8 cellular contexts compared by ENCODE assay signal in the genomic region with DNA sequence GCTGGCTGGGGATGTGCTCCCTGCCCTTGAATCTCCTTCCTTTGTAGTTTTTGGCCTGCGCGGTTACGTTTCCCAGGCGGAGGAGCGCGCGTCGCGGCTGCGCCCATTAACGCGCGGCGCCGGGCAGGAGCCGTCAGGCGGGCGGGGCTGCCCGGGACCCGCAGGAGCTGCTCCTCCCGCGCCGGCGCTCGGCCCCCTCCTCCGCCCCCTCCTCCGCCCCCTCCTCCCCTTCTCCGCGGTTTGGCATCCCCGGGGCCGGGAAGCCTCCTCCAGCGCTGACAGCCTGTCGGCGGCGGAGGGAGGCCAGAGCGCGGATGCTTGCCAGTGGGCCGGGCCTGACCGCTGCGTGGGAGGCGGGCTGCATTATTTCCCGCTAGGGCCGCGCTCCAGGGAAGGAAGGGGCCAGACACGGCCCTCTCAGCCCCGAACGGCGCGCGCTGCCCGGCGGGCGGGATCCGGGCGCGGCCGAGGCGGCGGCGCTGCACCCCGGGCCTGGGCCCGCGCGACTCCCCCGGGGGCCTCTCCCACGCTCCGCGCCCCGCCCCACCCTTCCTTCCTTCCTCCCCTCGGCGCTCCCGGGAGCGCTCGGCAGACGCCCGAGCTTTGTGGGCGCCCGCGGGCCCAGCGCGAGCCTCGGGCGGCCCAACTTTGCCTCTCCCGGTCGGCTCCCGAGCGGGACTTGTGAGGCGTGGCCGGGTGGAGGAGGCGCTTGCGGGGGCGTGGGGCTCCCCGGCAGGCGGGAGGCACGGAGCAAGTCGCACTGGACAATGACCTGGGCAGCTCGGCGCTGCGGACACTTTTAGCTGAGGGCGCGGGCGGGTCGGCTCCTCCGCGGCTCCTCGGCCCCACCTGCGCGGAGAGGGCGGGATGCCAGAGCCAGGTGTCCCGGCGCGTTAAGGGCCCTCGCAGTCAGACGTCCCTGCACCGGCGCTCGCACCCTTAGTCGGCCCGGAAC. TPM values are rescaled to one million over a fixed set of nuclear protein-coding genes. Genes with fewer than 3 reads are reported as not detected.
DNase-seq lines count a peak whose midpoint lies in the region; ATAC-seq and TF ChIP-seq lines count a peak whose summit lies in the region.

Gene DCLK2, plus strand, starts transcription at position 405 of the 955 bp plus-strand sequence. CDS start 583 bp downstream, outside the sequence.

- peak within 1 kb of the TSS; percentile 89 for H2AFZ ChIP-seq in KMS-11 (ENCODE audit: low read depth)

- no peaks in the 10 kb centered on the region for H4K20me1 ChIP-seq in KMS-11 (ENCODE audit: insufficient read depth)

- H3K27ac ChIP-seq in KMS-11 (peak within 1 kb of the TSS; percentile 34), SJSA1 (peak within 1 kb of the TSS; percentile 54), layer of hippocampus (ENCODE audit: low read depth, low read length) (peak within 1 kb of the TSS; percentile 62)

- no peaks in the 10 kb centered on the region for H3K36me3 Mint-ChIP-seq in activated T-cell treated with anti-CD3 and anti-CD28 coated beads, Interleukin-2, amount 50 U/mL, for 4 hours (ENCODE audit: insufficient read depth)
- H3K36me3 Mint-ChIP-seq in dendritic cell treated with granulocyte-macrophage colony-stimulating factor and Interleukin-4, amounts not matched to agents 40 ng/mL and 50 ng/mL, for 4 days (ENCODE audit: low read depth) = no peaks in the 10 kb centered on the region

- H3K27me3 Mint-ChIP-seq in activated T-cell treated with anti-CD3 and anti-CD28 coated beads, Interleukin-2, amount 50 U/mL, for 4 hours (ENCODE audit: low read depth) = peaks cover 52% of the 10 kb centered on the region
- peaks cover 50% of the 10 kb centered on the region for H3K27me3 Mint-ChIP-seq in dendritic cell treated with granulocyte-macrophage colony-stimulating factor and Interleukin-4, amounts not matched to agents 40 ng/mL and 50 ng/mL, for 4 days

- peak; percentile 46 to 50 for ATAC-seq in activated T-cell treated with anti-CD3 and anti-CD28 coated beads, Interleukin-2, amount 50 U/mL, for 4 hours
- ATAC-seq in HG03565 (IDR thresholded peaks at IDR 0.05; ENCODE audit: unreplicated experiment) = no peak

- no peak for DNase-seq in activated T-cell treated with anti-CD3 and anti-CD28 coated beads, Interleukin-2, amount 50 U/mL, for 4 hours
- DNase-seq in activated T-cell treated with anti-CD3 and anti-CD28 coated beads for 4 hours = no peak
- peak; percentile 77 to 79 for DNase-seq in SJSA1 (ENCODE audit: low read depth in 1 of 2, low spot score in 2 of 2)
- DNase-seq in smooth muscle cell of the brain vasculature (ENCODE audit: low read depth, low spot score) = peak; percentile 33

- peak within 1 kb of the TSS; percentile 65 for H3K4me3 Mint-ChIP-seq in activated T-cell treated with anti-CD3 and anti-CD28 coated beads, Interleukin-2, amount 50 U/mL, for 4 hours
- peak within 1 kb of the TSS; percentile 73 for H3K4me3 Mint-ChIP-seq in dendritic cell treated with granulocyte-macrophage colony-stimulating factor and Interleukin-4, amounts not matched to agents 40 ng/mL and 50 ng/mL, for 4 days

- TF ChIP-seq CTCF in KMS-11 (conservative IDR thresholded peaks at IDR 0.05; ENCODE audit: low read depth, low read length) = no peak

- peaks cover 5% of the 10 kb centered on the region for H3K9me3 Mint-ChIP-seq in activated T-cell treated with anti-CD3 and anti-CD28 coated beads, Interleukin-2, amount 50 U/mL, for 4 hours
- H3K9me3 Mint-ChIP-seq in dendritic cell treated with granulocyte-macrophage colony-stimulating factor and Interleukin-4, amounts not matched to agents 40 ng/mL and 50 ng/mL, for 4 days = no peaks in the 10 kb centered on the region

- H3K27me3 ChIP-seq in KMS-11 (ENCODE audit: insufficient read depth, low read depth) = no peaks in the 10 kb centered on the region
- no peaks in the 10 kb centered on the region for H3K27me3 ChIP-seq in SJSA1 (replicated peaks)
- no peaks in the 10 kb centered on the region for H3K27me3 ChIP-seq in layer of hippocampus (ENCODE audit: control insufficient read depth, insufficient read depth, low read length)

- peak within 1 kb of the TSS; percentile 83 for H3K4me2 ChIP-seq in KMS-11

- H3K9me3 ChIP-seq in SJSA1 (replicated peaks) = no peaks in the 10 kb centered on the region

- H3K27ac Mint-ChIP-seq in dendritic cell treated with granulocyte-macrophage colony-stimulating factor and Interleukin-4, amounts not matched to agents 40 ng/mL and 50 ng/mL, for 4 days = no peak within 1 kb of the TSS

- peaks cover 39% of the 10 kb centered on the region for H3K4me1 ChIP-seq in KMS-11 (ENCODE audit: low read depth, poor library complexity, severe bottlenecking)
- peaks cover 15% of the 10 kb centered on the region; the same call in 1 of the 2 replicates for H3K4me1 ChIP-seq in SJSA1 (replicated peaks)

- no peak within 1 kb of the TSS for H3K4me3 ChIP-seq in KMS-11 (IDR thresholded peaks at IDR 0.05; ENCODE audit: insufficient read depth, low read depth, low read length)
- peak within 1 kb of the TSS; percentile 68 for H3K4me3 ChIP-seq in SJSA1

- peak within 1 kb of the TSS; percentile 54; the same call in 1 of the 2 replicates for H3K9ac ChIP-seq in KMS-11

- H3K36me3 ChIP-seq in KMS-11 (ENCODE audit: insufficient read depth) = no peaks in the 10 kb centered on the region
- H3K36me3 ChIP-seq in SJSA1 = peaks cover 6% of the 10 kb centered on the region

- no peaks in the 10 kb centered on the region for H3K79me2 ChIP-seq in KMS-11 (ENCODE audit: insufficient read depth, low read depth)

- intact Hi-C loops in dendritic cell treated with granulocyte-macrophage colony-stimulating factor and Interleukin-4, amounts not matched to agents 40 ng/mL and 50 ng/mL, for 4 days (cut with micrococcal nuclease) = loop anchor here (5.0 kb wide), 1 partner anchor 49 kb away; no protein-coding TSS in a partner anchor

- H3K4me1 Mint-ChIP-seq in activated T-cell treated with anti-CD3 and anti-CD28 coated beads, Interleukin-2, amount 50 U/mL, for 4 hours (ENCODE audit: low read depth) = peaks cover 3% of the 10 kb centered on the region
- H3K4me1 Mint-ChIP-seq in dendritic cell treated with granulocyte-macrophage colony-stimulating factor and Interleukin-4, amounts not matched to agents 40 ng/mL and 50 ng/mL, for 4 days (ENCODE audit: low read depth) = peaks cover 19% of the 10 kb centered on the region

RNA-seq across cellular contexts. Expression of gene DCLK2, which starts in this region (rescaled TPM):
- under 1 TPM in 1 of 3 donors, not detected in 2; 0.08 TPM for total RNA-seq in activated T-cell treated with anti-CD3 and anti-CD28 coated beads, Interleukin-2, amount 50 U/mL, for 4 hours
- 5.2 and 5.7 TPM in 2 replicates for total RNA-seq in SJSA1 (2014; rRNA removed; shearing (Covaris generic))

Comparison
In these comparisons a context has a peak if more than half of its experiments do, and no peak if none do; other contexts are left out.
1. Peak in ATAC-seq in activated T-cell treated with anti-CD3 and anti-CD28 coated beads, Interleukin-2, amount 50 U/mL, for 4 hours; RNA of the gene not detected or under 1 TPM.
2. DNase-seq: peak in SJSA1 (2 of 2) and smooth muscle cell of the brain vasculature (single experiment); none in activated T-cell treated with anti-CD3 and anti-CD28 coated beads, Interleukin-2, amount 50 U/mL, for 4 hours (single experiment) and activated T-cell treated with anti-CD3 and anti-CD28 coated beads for 4 hours (single experiment).
3. Peak in every context shown above with its lines, with median percentiles within 50 percentile points of each other: H3K27ac ChIP-seq.